9 cellular contexts compared by ENCODE assay signal in genomic region chr2:42363413-42363812, GRCh38.
"Had no signal": no experiment of that assay in that cellular context is flagged by ENCODE, and none has a peak within 500 bp of the region (broad histone marks: within the 10 kb centered on the region; RNA-seq: fewer than 3 reads in every experiment).

No MANE protein-coding gene starts in this region.

- ATAC-seq: HCT116, HepG2 had no signal

- H2AFZ ChIP-seq: GM23248 had no signal

- H3K9me3 ChIP-seq: HAP-1 had no signal

- H3K36me3 Mint-ChIP-seq: IgD-negative memory B cell had no signal

- H3K36me3 ChIP-seq: HAP-1 had no signal

- DNase-seq: GM23248, GOT3, H7, HFFc6 had no signal

- FAIRE-seq: HepG2 had no signal

- H3K4me3 ChIP-seq: GM23248, HAP-1 had no signal

- H3K27ac ChIP-seq: GM23248, HL-60 had no signal

- H3K27ac Mint-ChIP-seq: HFFc6 had no signal

- H3K9me3 Mint-ChIP-seq: HFFc6, IgD-negative memory B cell had no signal

- H3K4me3 Mint-ChIP-seq: HFFc6, IgD-negative memory B cell had no signal

- H3K9ac ChIP-seq: GM23248 had no signal
